ENCODE assay signal across 28 cellular contexts in genomic region chr20:58775371-58775770, GRCh38.
"Had no signal": no experiment of that assay in that cellular context is flagged by ENCODE, and none has a peak within 500 bp of the region (broad histone marks: within the 10 kb centered on the region; RNA-seq: fewer than 3 reads in every experiment).

No MANE protein-coding gene starts in this region.

- DNase-seq: heart right ventricle; islet precursor cell; kidney glomerular epithelial cell; left cardiac atrium; lower lobe of right lung; mammary epithelial cell; mesenchymal stem cell; naive thymus-derived CD8-positive, alpha-beta T cell; occipital lobe; right lobe of liver; stimulated activated CD4-positive, alpha-beta T cell treated with anti-CD3 and anti-CD28 coated beads, Interleukin-4, amount 100 ng/mL, for 24 hours; stimulated activated naive CD4-positive, alpha-beta T cell; tibial artery; trophoblast cell; uterus had no signal

- H3K27ac ChIP-seq: heart right ventricle, hepatocyte, lower lobe of right lung, neutrophil, parathyroid adenoma, right atrium auricular region, right lobe of liver, skin epidermis, suprapubic skin, thoracic aorta, tibial artery, uterus had no signal

- H2AFZ ChIP-seq: hepatocyte, parathyroid adenoma had no signal

- H3K79me2 ChIP-seq: hepatocyte, parathyroid adenoma had no signal

- H3K27me3 ChIP-seq: right atrium auricular region, right lobe of liver, uterus had no signal

- H3K27ac Mint-ChIP-seq: nephron; progenitor cell of endocrine pancreas; stimulated activated effector memory CD8-positive, alpha-beta T cell treated with anti-CD3 and anti-CD28 coated beads, Interleukin-12 subunit alpha, Interleukin-12 subunit beta, amount 100 ng/mL, for 72 hours; stimulated activated naive CD8-positive, alpha-beta T cell treated with anti-CD3 and anti-CD28 coated beads, Interleukin-15, Interleukin-2, amounts not matched to agents 100 ng/mL and 50 ng/mL, for 24 hours had no signal

- H3K4me3 ChIP-seq: heart right ventricle, hepatocyte, lower lobe of right lung, right atrium auricular region, right lobe of liver, skin epidermis, suprapubic skin, thoracic aorta, tibial artery, uterus had no signal

- H3K9ac ChIP-seq: parathyroid adenoma had no signal

- H3K9me3 Mint-ChIP-seq: naive thymus-derived CD8-positive, alpha-beta T cell; nephron; neural crest cell; stimulated activated effector memory CD8-positive, alpha-beta T cell treated with anti-CD3 and anti-CD28 coated beads, Interleukin-12 subunit alpha, Interleukin-12 subunit beta, amount 100 ng/mL, for 72 hours; stimulated activated naive CD8-positive, alpha-beta T cell treated with anti-CD3 and anti-CD28 coated beads, Interleukin-15, Interleukin-2, amounts not matched to agents 100 ng/mL and 50 ng/mL, for 24 hours had no signal

- H3K36me3 Mint-ChIP-seq: naive thymus-derived CD8-positive, alpha-beta T cell; stimulated activated effector memory CD8-positive, alpha-beta T cell treated with anti-CD3 and anti-CD28 coated beads, Interleukin-12 subunit alpha, Interleukin-12 subunit beta, amount 100 ng/mL, for 72 hours had no signal

- H3K4me1 ChIP-seq: heart right ventricle, lower lobe of right lung, parathyroid adenoma, right atrium auricular region, right lobe of liver, suprapubic skin, tibial artery, uterus had no signal

- ATAC-seq: heart right ventricle; left cardiac atrium; left lobe of liver; lower lobe of right lung; naive thymus-derived CD8-positive, alpha-beta T cell; right lobe of liver; stimulated activated effector memory CD8-positive, alpha-beta T cell treated with anti-CD3 and anti-CD28 coated beads, Interleukin-12 subunit alpha, Interleukin-12 subunit beta, amount 100 ng/mL, for 72 hours had no signal

- H3K4me2 ChIP-seq: hepatocyte had no signal

- H3K4me1 Mint-ChIP-seq: nephron; stimulated activated effector memory CD8-positive, alpha-beta T cell treated with anti-CD3 and anti-CD28 coated beads, Interleukin-12 subunit alpha, Interleukin-12 subunit beta, amount 100 ng/mL, for 72 hours had no signal

- H3K4me3 Mint-ChIP-seq: naive thymus-derived CD8-positive, alpha-beta T cell; nephron; neural crest cell; stimulated activated effector memory CD8-positive, alpha-beta T cell treated with anti-CD3 and anti-CD28 coated beads, Interleukin-12 subunit alpha, Interleukin-12 subunit beta, amount 100 ng/mL, for 72 hours; stimulated activated naive CD8-positive, alpha-beta T cell treated with anti-CD3 and anti-CD28 coated beads, Interleukin-15, Interleukin-2, amounts not matched to agents 100 ng/mL and 50 ng/mL, for 24 hours had no signal

- H3K36me3 ChIP-seq: heart right ventricle, lower lobe of right lung, neutrophil, right atrium auricular region, right lobe of liver, suprapubic skin, thoracic aorta, tibial artery, uterus had no signal

- H3K9me3 ChIP-seq: heart right ventricle, lower lobe of right lung, neutrophil, right atrium auricular region, right lobe of liver, suprapubic skin, thoracic aorta, tibial artery, uterus had no signal
